1 cellular context compared by ENCODE assay signal in genomic region chr16:12752159-12752558, GRCh38.
TF ChIP-seq lines count a peak whose summit lies in the region.

No MANE protein-coding gene starts in this region.

TF ChIP-seq in HEK293, 187 proteins besides CTCF, POLR2A, EP300 and RAD21 (continued from another document):
- TF ChIP-seq TCF7L2 (IDR thresholded peaks at IDR 0.05; ENCODE audit: borderline replicate concordance, low read depth, low read length) (peak; percentile 64), ZNF558 (tag by site-specific recombination; IDR thresholded peaks at IDR 0.05) (no peak), KLF16 (tag by site-specific recombination; IDR thresholded peaks at IDR 0.05) (no peak), ZFP41 (tag by site-specific recombination; IDR thresholded peaks at IDR 0.05; ENCODE audit: borderline replicate concordance) (no peak), ZNF280D (tag by site-specific recombination; IDR thresholded peaks at IDR 0.05) (no peak), SP7 (tag by site-specific recombination; IDR thresholded peaks at IDR 0.05) (no peak), REPIN1 (tag by site-specific recombination; IDR thresholded peaks at IDR 0.05; ENCODE audit: low read depth) (no peak), ZNF776 (tag by site-specific recombination; IDR thresholded peaks at IDR 0.05; ENCODE audit: borderline replicate concordance) (no peak), ZBTB26 (tag by site-specific recombination; optimal IDR thresholded peaks at IDR 0.05) (no peak), ELK4 (IDR thresholded peaks at IDR 0.05; ENCODE audit: borderline replicate concordance, low read depth, low read length) (no peak), ZBTB21 (tag by site-specific recombination; IDR thresholded peaks at IDR 0.05) (no peak), EGR2 (tag by site-specific recombination; IDR thresholded peaks at IDR 0.05; ENCODE audit: low read depth) (no peak), ZBTB17 (tag by site-specific recombination; IDR thresholded peaks at IDR 0.05) (no peak), BCL11A (tag by site-specific recombination; IDR thresholded peaks at IDR 0.05; ENCODE audit: low read depth) (no peak), ZNF174 (tag by site-specific recombination; IDR thresholded peaks at IDR 0.05) (no peak), FEZF1 (tag by site-specific recombination; IDR thresholded peaks at IDR 0.05) (peak; percentile 56), ZNF692 (tag by site-specific recombination; IDR thresholded peaks at IDR 0.05) (no peak), ZNF37A (tag by site-specific recombination; IDR thresholded peaks at IDR 0.05) (no peak), ZEB2 (tag by site-specific recombination; IDR thresholded peaks at IDR 0.05) (0 out of 2 replicates have a peak, but pooled peaks have one; percentile 27)
- TF ChIP-seq, protein P1, sequence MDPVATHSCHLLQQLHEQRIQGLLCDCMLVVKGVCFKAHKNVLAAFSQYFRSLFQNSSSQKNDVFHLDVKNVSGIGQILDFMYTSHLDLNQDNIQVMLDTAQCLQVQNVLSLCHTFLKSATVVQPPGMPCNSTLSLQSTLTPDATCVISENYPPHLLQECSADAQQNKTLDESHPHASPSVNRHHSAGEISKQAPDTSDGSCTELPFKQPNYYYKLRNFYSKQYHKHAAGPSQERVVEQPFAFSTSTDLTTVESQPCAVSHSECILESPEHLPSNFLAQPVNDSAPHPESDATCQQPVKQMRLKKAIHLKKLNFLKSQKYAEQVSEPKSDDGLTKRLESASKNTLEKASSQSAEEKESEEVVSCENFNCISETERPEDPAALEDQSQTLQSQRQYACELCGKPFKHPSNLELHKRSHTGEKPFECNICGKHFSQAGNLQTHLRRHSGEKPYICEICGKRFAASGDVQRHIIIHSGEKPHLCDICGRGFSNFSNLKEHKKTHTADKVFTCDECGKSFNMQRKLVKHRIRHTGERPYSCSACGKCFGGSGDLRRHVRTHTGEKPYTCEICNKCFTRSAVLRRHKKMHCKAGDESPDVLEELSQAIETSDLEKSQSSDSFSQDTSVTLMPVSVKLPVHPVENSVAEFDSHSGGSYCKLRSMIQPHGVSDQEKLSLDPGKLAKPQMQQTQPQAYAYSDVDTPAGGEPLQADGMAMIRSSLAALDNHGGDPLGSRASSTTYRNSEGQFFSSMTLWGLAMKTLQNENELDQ (tag by site-specific recombination; IDR thresholded peaks at IDR 0.05; ENCODE audit: low read depth) = no peak
- TF ChIP-seq, protein P2, sequence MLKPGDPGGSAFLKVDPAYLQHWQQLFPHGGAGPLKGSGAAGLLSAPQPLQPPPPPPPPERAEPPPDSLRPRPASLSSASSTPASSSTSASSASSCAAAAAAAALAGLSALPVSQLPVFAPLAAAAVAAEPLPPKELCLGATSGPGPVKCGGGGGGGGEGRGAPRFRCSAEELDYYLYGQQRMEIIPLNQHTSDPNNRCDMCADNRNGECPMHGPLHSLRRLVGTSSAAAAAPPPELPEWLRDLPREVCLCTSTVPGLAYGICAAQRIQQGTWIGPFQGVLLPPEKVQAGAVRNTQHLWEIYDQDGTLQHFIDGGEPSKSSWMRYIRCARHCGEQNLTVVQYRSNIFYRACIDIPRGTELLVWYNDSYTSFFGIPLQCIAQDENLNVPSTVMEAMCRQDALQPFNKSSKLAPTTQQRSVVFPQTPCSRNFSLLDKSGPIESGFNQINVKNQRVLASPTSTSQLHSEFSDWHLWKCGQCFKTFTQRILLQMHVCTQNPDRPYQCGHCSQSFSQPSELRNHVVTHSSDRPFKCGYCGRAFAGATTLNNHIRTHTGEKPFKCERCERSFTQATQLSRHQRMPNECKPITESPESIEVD (tag by site-specific recombination; IDR thresholded peaks at IDR 0.05) = peak; percentile 65
TF ChIP-seq in HEK293: peak in this region for 7.
